Comparison of ENCODE assay signal across 8 cellular contexts in the genomic region with DNA sequence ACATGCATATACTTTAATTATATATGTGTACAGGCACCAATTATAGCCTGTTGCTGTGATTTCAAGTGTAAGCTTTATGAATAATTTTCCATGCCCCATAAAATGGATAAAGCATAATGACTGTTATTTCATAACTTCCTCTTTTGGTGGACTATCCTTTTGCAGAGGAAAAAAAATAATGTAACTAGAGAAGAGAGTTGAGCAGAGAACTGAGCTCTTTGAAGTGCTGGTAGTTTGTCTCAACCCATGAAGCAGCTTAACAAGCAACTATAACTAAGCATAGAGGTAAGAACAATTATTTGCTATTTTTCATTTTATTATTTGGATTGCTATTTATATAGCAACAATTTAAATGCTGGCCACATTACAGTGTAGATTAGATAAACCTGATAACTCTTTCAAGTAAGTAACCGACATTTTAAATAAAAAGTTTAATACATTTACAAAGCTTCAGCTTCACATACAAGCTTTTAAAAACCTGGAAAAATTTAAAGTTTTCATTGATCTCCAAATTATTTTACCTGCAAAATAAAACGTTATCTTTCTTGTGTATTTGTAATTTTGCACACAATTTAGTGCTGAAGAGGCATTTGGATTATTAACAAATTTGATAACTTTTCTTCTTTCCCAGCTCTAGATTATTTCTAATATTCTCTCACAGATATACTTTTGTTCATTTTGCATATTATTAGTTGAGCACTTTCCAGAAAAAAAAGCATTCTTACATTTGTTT. TPM values are rescaled to one million over a fixed set of nuclear protein-coding genes. Genes with fewer than 3 reads are reported as not detected.
DNase-seq lines count a peak whose midpoint lies in the region; ATAC-seq and TF ChIP-seq lines count a peak whose summit lies in the region.

No MANE protein-coding gene starts in this region.

- H4K5ac ChIP-seq in mesendoderm (ENCODE audit: low read length): no peak overlapping the region

- peaks cover 56% of the 10 kb centered on the region for H3K4me1 ChIP-seq in CD4-positive, CD25-positive, alpha-beta regulatory T cell (ENCODE audit: control insufficient read depth, insufficient read depth, low read length, poor library complexity, severe bottlenecking)
- peaks cover 34% of the 10 kb centered on the region for H3K4me1 ChIP-seq in MM.1S (ENCODE audit: low read length)
- H3K4me1 ChIP-seq in mesendoderm (ENCODE audit: control insufficient read depth, low read depth, low read length): peaks cover 3% of the 10 kb centered on the region

- no peak overlapping the region for H2AFZ ChIP-seq in MM.1S (ENCODE audit: low read length)

- H3F3A ChIP-seq in MM.1S (ENCODE audit: insufficient read depth, low read length): peaks cover 17% of the 10 kb centered on the region

- no peak for TF ChIP-seq CTCF in MM.1S (IDR thresholded peaks at IDR 0.05; ENCODE audit: low read length)

- peak overlapping the region; percentile 92 to 100 (median 96) for H3K4me3 Mint-ChIP-seq in CD4-positive, CD25-positive, alpha-beta regulatory T cell

- no CpG with 5 or more reads among the region's 2 CpGs for WGBS in mesendoderm (ENCODE audit: extremely low coverage, insufficient coverage, low lambda C conversion rate)

- H3K27ac ChIP-seq in CD4-positive, CD25-positive, alpha-beta regulatory T cell (ENCODE audit: insufficient read depth, low read length, poor library complexity, severe bottlenecking): peak overlapping the region; percentile 79
- H3K27ac ChIP-seq in MM.1S (ENCODE audit: low read length): no peak overlapping the region
- no peak overlapping the region for H3K27ac ChIP-seq in mesendoderm (ENCODE audit: low read depth, low read length)

- H2BK120ac ChIP-seq in mesendoderm (ENCODE audit: low read depth, low read length): no peak overlapping the region

- H3K27me3 Mint-ChIP-seq in CD4-positive, CD25-positive, alpha-beta regulatory T cell: no peaks in the 10 kb centered on the region

- H3K56ac ChIP-seq in mesendoderm (ENCODE audit: low read length): no peak overlapping the region

- no peak overlapping the region for H2BK5ac ChIP-seq in mesendoderm (ENCODE audit: low read length)

- no peaks in the 10 kb centered on the region for H3K27me3 ChIP-seq in CD4-positive, CD25-positive, alpha-beta regulatory T cell (ENCODE audit: control insufficient read depth, insufficient read depth, low read length)
- H3K27me3 ChIP-seq in MM.1S (replicated peaks; ENCODE audit: insufficient read depth, low read length) (peaks cover 15% of the 10 kb centered on the region), mesendoderm (ENCODE audit: insufficient read depth, low read length, poor library complexity) (no peaks in the 10 kb centered on the region)

- H3K18ac ChIP-seq in mesendoderm (ENCODE audit: low read length): no peak overlapping the region

- H3K79me1 ChIP-seq in mesendoderm (ENCODE audit: low read length): no peaks in the 10 kb centered on the region

- peak in 1 of 3 donors; percentile 75 for DNase-seq in CD4-positive, CD25-positive, alpha-beta regulatory T cell
- DNase-seq in MM.1S (no peak), GM19240 (ENCODE audit: insufficient read length, low spot score) (no peak), mesendoderm (no peak), left lobe of liver (ENCODE audit: low spot score) (no peak)
- peak; percentile 29 for DNase-seq in central memory CD4-positive, alpha-beta T cell

- H3K9ac ChIP-seq in MM.1S (ENCODE audit: low read length): no peak overlapping the region
- H3K9ac ChIP-seq in mesendoderm (ENCODE audit: low read length): no peak overlapping the region

- no peaks in the 10 kb centered on the region for H4K20me1 ChIP-seq in MM.1S (ENCODE audit: insufficient read depth, low read length)

- H3K4me1 Mint-ChIP-seq in CD4-positive, CD25-positive, alpha-beta regulatory T cell: peaks cover 30 to 62% (median 40%) of the 10 kb centered on the region in 4 donors

- no peak overlapping the region for H2BK15ac ChIP-seq in mesendoderm (replicated peaks; ENCODE audit: low read depth)

- H3K4me2 ChIP-seq in MM.1S (ENCODE audit: low read depth, low read length): peak overlapping the region; percentile 50; the same call in 1 of the 2 replicates
- H3K4me2 ChIP-seq in mesendoderm (ENCODE audit: low read length): no peak overlapping the region

- no peaks in the 10 kb centered on the region for H3K9me3 ChIP-seq in CD4-positive, CD25-positive, alpha-beta regulatory T cell (ENCODE audit: control insufficient read depth in 2 of 2, low read length in 2 of 2)
- no peaks in the 10 kb centered on the region for H3K9me3 ChIP-seq in MM.1S (replicated peaks; ENCODE audit: insufficient read depth, low read length)

- ATAC-seq in CD4-positive, CD25-positive, alpha-beta regulatory T cell (ENCODE audit: low read depth in 2 of 2): peak in 1 of 2 donors; percentile 45
- peak; percentile 20 for ATAC-seq in GM21381 (IDR thresholded peaks at IDR 0.05; ENCODE audit: unreplicated experiment)
- no peak for ATAC-seq in left lobe of liver
- no peak for ATAC-seq in GM18873 (IDR thresholded peaks at IDR 0.05; ENCODE audit: low FRiP score, unreplicated experiment)

- no peak overlapping the region for H3K4ac ChIP-seq in mesendoderm (ENCODE audit: low read depth, low read length)

- no peaks in the 10 kb centered on the region for H3K36me3 ChIP-seq in CD4-positive, CD25-positive, alpha-beta regulatory T cell (ENCODE audit: control insufficient read depth, insufficient read depth, low read length)
- H3K36me3 ChIP-seq in MM.1S (replicated peaks; ENCODE audit: insufficient read depth, low read length) (no peaks in the 10 kb centered on the region), mesendoderm (ENCODE audit: control insufficient read depth, insufficient read depth, low read length) (no peaks in the 10 kb centered on the region)

- no peak overlapping the region for H4K8ac ChIP-seq in mesendoderm (ENCODE audit: low read depth, low read length)

- H3K4me3 ChIP-seq in CD4-positive, CD25-positive, alpha-beta regulatory T cell (ENCODE audit: low read depth, low read length): peak overlapping the region; percentile 96
- no peak overlapping the region for H3K4me3 ChIP-seq in MM.1S (ENCODE audit: low read length)
- no peak overlapping the region for H3K4me3 ChIP-seq in mesendoderm (ENCODE audit: low read length)

- H2AK5ac ChIP-seq in mesendoderm (ENCODE audit: low read length): no peak overlapping the region

- no peaks in the 10 kb centered on the region for H3K9me2 ChIP-seq in MM.1S (replicated peaks; ENCODE audit: insufficient read depth, low read length)

- H3K79me2 ChIP-seq in MM.1S (ENCODE audit: low read length) (no peaks in the 10 kb centered on the region), mesendoderm (ENCODE audit: control insufficient read depth, insufficient read depth, low read length) (no peaks in the 10 kb centered on the region)

- no peaks in the 10 kb centered on the region for H3K9me3 Mint-ChIP-seq in CD4-positive, CD25-positive, alpha-beta regulatory T cell

- no peak overlapping the region for H3K23ac ChIP-seq in mesendoderm (ENCODE audit: low read length)

- H3K27ac Mint-ChIP-seq in CD4-positive, CD25-positive, alpha-beta regulatory T cell: peak overlapping the region; percentile 81 to 99 (median 90)

- no peaks in the 10 kb centered on the region for H3K36me3 Mint-ChIP-seq in CD4-positive, CD25-positive, alpha-beta regulatory T cell

RNA-seq across cellular contexts. Expression of a gene that starts 24.4 kb away (rescaled TPM):
- 726 TPM for total RNA-seq in CD4-positive, CD25-positive, alpha-beta regulatory T cell
- polyA plus RNA-seq in CD4-positive, CD25-positive, alpha-beta regulatory T cell: 100 to 1,000 TPM; 221 to 262 (median 237) TPM
- polyA plus RNA-seq in mesendoderm (2013, experiment 1 of 2): 4.1 TPM
- 4.2 TPM for polyA plus RNA-seq in mesendoderm (2013, experiment 2 of 2)
- total RNA-seq in left lobe of liver: 48.4 TPM

Comparison
In these comparisons a context has a peak if more than half of its experiments do, and no peak if none do; other contexts are left out.
1. RNA of a gene that starts 24.4 kb away (total RNA-seq): 726 TPM in CD4-positive, CD25-positive, alpha-beta regulatory T cell (single experiment); 48.4 TPM in left lobe of liver (single experiment); every median in the first group is over 10 times any median in the second.